In genomic region chr3:94896994-94897393, GRCh38 we compare ENCODE assay signal across 22 cellular contexts.
"Had no signal": no experiment of that assay in that cellular context is flagged by ENCODE, and none has a peak within 500 bp of the region (broad histone marks: within the 10 kb centered on the region; RNA-seq: fewer than 3 reads in every experiment).

No MANE protein-coding gene starts in this region.

- H3K4me1 ChIP-seq: colonic mucosa, esophagus squamous epithelium, heart right ventricle, left lung, psoas muscle, sigmoid colon, testis, tibial artery had no signal

- H3K27me3 ChIP-seq: colonic mucosa, esophagus squamous epithelium, heart right ventricle, left lung, sigmoid colon, testis, tibial artery had no signal

- H3K27ac ChIP-seq: colonic mucosa, esophagus squamous epithelium, heart right ventricle, left lung, psoas muscle, sigmoid colon, testis, tibial artery had no signal

- ATAC-seq: heart right ventricle; left cardiac atrium; left lung; naive thymus-derived CD4-positive, alpha-beta T cell; psoas muscle; right cardiac atrium; stimulated activated memory B cell treated with anti-CD40 and anti-IgM and Interleukin-4, amounts not matched to agents 10 μg/mL and 1 μg/mL and 100 μg/mL, for 72 hours; stimulated activated naive CD8-positive, alpha-beta T cell treated with anti-CD3 and anti-CD28 coated beads, Interleukin-15, Interleukin-2, amounts not matched to agents 100 U/mL and 50 U/mL, for 24 hours had no signal

- H3K4me3 ChIP-seq: colonic mucosa, esophagus squamous epithelium, heart right ventricle, left lung, psoas muscle, sigmoid colon, testis, tibial artery had no signal

- DNase-seq: colonic mucosa; effector memory CD4-positive, alpha-beta T cell; erythroblast; esophagus squamous epithelium; foreskin melanocyte; glutamatergic neuron; heart right ventricle; hippocampal formation; left cardiac atrium; left lung; mesenchymal stem cell; naive thymus-derived CD4-positive, alpha-beta T cell; nucleus accumbens; psoas muscle; right cardiac atrium; sigmoid colon; stimulated activated CD4-positive, alpha-beta T cell treated with anti-CD3 and anti-CD28 coated beads, Interleukin-4, amount 100 ng/mL, for 4 hours; stimulated activated naive CD8-positive, alpha-beta T cell treated with anti-CD3 and anti-CD28 coated beads, Interleukin-15, Interleukin-2, amounts not matched to agents 100 U/mL and 50 U/mL, for 24 hours; substantia nigra; testis; tibial artery had no signal

- H3K9me3 ChIP-seq: colonic mucosa, esophagus squamous epithelium, left lung, psoas muscle, sigmoid colon, testis, tibial artery had no signal

- H3K36me3 ChIP-seq: colonic mucosa, esophagus squamous epithelium, heart right ventricle, left lung, sigmoid colon, tibial artery had no signal
